20 cellular contexts compared by ENCODE assay signal in genomic region chr2:16010951-16011620, GRCh38.
DNase-seq lines count a peak whose midpoint lies in the region; ATAC-seq, FAIRE-seq and TF ChIP-seq lines count a peak whose summit lies in the region.
"Had no signal": no experiment of that assay in that cellular context is flagged by ENCODE, and none has a peak within 500 bp of the region (broad histone marks: within the 10 kb centered on the region; RNA-seq: fewer than 3 reads in every experiment).

No MANE protein-coding gene starts in this region.

- H3K4me3 Mint-ChIP-seq in GM23338 = no peak overlapping the region
- H3K4me3 Mint-ChIP-seq in activated CD4-positive, alpha-beta T cell treated with anti-CD3 and anti-CD28 coated beads, Interleukin-2, amount 10 ng/mL, durations not matched to agents 24 days and 14 days = no peak overlapping the region
- H3K4me3 Mint-ChIP-seq: CD4-positive, alpha-beta T cell; CD8-positive, alpha-beta T cell had no signal

- no peak for TF ChIP-seq RAD21 in H1 (IDR thresholded peaks at IDR 0.05 in 1 of 2, conservative IDR thresholded peaks at IDR 0.05 in 1 of 2; ENCODE audit: low read depth in 2 of 2, low read length in 2 of 2)

- peaks cover 3% of the 10 kb centered on the region; the same call in 1 of the 2 replicates for H3K23me2 ChIP-seq in H1 (ENCODE audit: low read depth, low read length)

- DNase-seq in BE2C (peak; percentile 87), GM23338 (ENCODE audit: low spot score) (no peak), H1 (ENCODE audit: low read depth in 1 of 2, low spot score in 2 of 2) (no peak), right cardiac atrium (no peak)
- no peak for DNase-seq in activated CD4-positive, alpha-beta T cell treated with anti-CD3 and anti-CD28 coated beads, Interleukin-2, amount 10 ng/mL, durations not matched to agents 24 days and 14 days
- DNase-seq: 8988T; ACHN; Caco-2; Calu3; CD4-positive, alpha-beta T cell; CD8-positive, alpha-beta T cell; DMS79 treated with DMSO at 0.1 percent for 48 hours; GF-D8 had no signal

- H3K56ac ChIP-seq in H1 (replicated peaks; ENCODE audit: insufficient read length, low read depth, low read length) = no peak overlapping the region

- no peak overlapping the region for H3K27ac Mint-ChIP-seq in GM23338
- H3K27ac Mint-ChIP-seq in activated CD4-positive, alpha-beta T cell treated with anti-CD3 and anti-CD28 coated beads, Interleukin-2, amount 10 ng/mL, durations not matched to agents 24 days and 14 days = no peak overlapping the region
- H3K27ac Mint-ChIP-seq: CD4-positive, alpha-beta T cell; CD8-positive, alpha-beta T cell had no signal

- H2AFZ ChIP-seq in GM23338 = no peak overlapping the region
- no peak overlapping the region for H2AFZ ChIP-seq in H1 (ENCODE audit: low read length)

- H3K79me1 ChIP-seq in H1 (ENCODE audit: low read depth, low read length) = no peaks in the 10 kb centered on the region; the same call in 1 of the 2 replicates

- no peak overlapping the region for H2BK120ac ChIP-seq in H1 (replicated peaks; ENCODE audit: low read depth, low read length)

- intact Hi-C loops in activated CD4-positive, alpha-beta T cell treated with anti-CD3 and anti-CD28 coated beads, Interleukin-2, amount 10 ng/mL, durations not matched to agents 24 days and 14 days (cut with micrococcal nuclease) = no loop called here
- intact Hi-C loops in right cardiac atrium (cut with DNase I) = no loop called here

- H3K9me3 Mint-ChIP-seq in GM23338 = no peaks in the 10 kb centered on the region
- no peaks in the 10 kb centered on the region for H3K9me3 Mint-ChIP-seq in activated CD4-positive, alpha-beta T cell treated with anti-CD3 and anti-CD28 coated beads, Interleukin-2, amount 10 ng/mL, durations not matched to agents 24 days and 14 days
- H3K9me3 Mint-ChIP-seq: CD4-positive, alpha-beta T cell; CD8-positive, alpha-beta T cell had no signal

- no peak for TF ChIP-seq CTCF in BE2C (IDR thresholded peaks at IDR 0.05; ENCODE audit: low read depth, low read length)
- no peak for TF ChIP-seq CTCF in GM23338 (conservative IDR thresholded peaks at IDR 0.05; ENCODE audit: low read depth in 2 of 2)
- TF ChIP-seq CTCF in H1 (IDR thresholded peaks at IDR 0.05; ENCODE audit: control extremely low read depth in 1 of 3, insufficient read depth in 1 of 3, low read depth in 1 of 3, low read length in 3 of 3) = no peak

- CTCF ChIA-PET in H1 (lab: Charles Lee; ENCODE audit: partially characterized antibody) = interaction anchor here (0.7 to 1.7 kb wide), 5 partner anchors 22 to 367 kb away, joined by 3 to 5 read pairs (median 3); no protein-coding TSS in a partner anchor

- H3K27ac ChIP-seq in GM23338 (ENCODE audit: low read depth) (no peak overlapping the region), H1 (ENCODE audit: low read depth, low read length) (no peak overlapping the region), right cardiac atrium (ENCODE audit: low read length) (no peak overlapping the region)
- H3K27ac ChIP-seq: BLaER1 treated with 17β-estradiol and CSF1 and Interleukin-3, amounts not matched to agents 10 nM and 100 nM; C4-2B had no signal

- no peak overlapping the region for H3K23ac ChIP-seq in H1 (ENCODE audit: insufficient read length)

- ATAC-seq in GM23338 = no peak
- no peak for ATAC-seq in right cardiac atrium
- ATAC-seq: CD8-positive, alpha-beta T cell had no signal

- POLR2A ChIA-PET in H1 (lab: Charles Lee; ENCODE audit: partially characterized antibody) = interaction anchor here (1.8 kb wide), 1 partner anchor 31 kb away, joined by 8 read pairs; no protein-coding TSS in a partner anchor

- peak overlapping the region; percentile 71; the same call in 1 of the 2 replicates for H2AK5ac ChIP-seq in H1 (ENCODE audit: low read depth, low read length)

- H3K79me2 ChIP-seq in GM23338 (replicated peaks; ENCODE audit: insufficient read depth) = no peaks in the 10 kb centered on the region
- no peaks in the 10 kb centered on the region for H3K79me2 ChIP-seq in H1 (ENCODE audit: control insufficient read depth in 1 of 2, insufficient read depth in 2 of 2, low read length in 2 of 2)

- H3K14ac ChIP-seq in H1 (ENCODE audit: insufficient read length) = no peak overlapping the region

- no peaks in the 10 kb centered on the region for H3K36me3 ChIP-seq in BE2C
- no peaks in the 10 kb centered on the region for H3K36me3 ChIP-seq in GM23338 (ENCODE audit: insufficient read depth)
- H3K36me3 ChIP-seq in H1 (ENCODE audit: control insufficient read depth in 2 of 4, insufficient read depth in 4 of 4, low read length in 3 of 4) = no peaks in the 10 kb centered on the region
- H3K36me3 ChIP-seq: BLaER1 treated with 17β-estradiol and CSF1 and Interleukin-3, amounts not matched to agents 10 nM and 100 nM had no signal

- H3K9me3 ChIP-seq in BE2C = peaks cover 18% of the 10 kb centered on the region
- H3K9me3 ChIP-seq in H1 (ENCODE audit: insufficient read depth in 2 of 2, low read depth in 1 of 2, low read length in 1 of 2) = no peaks in the 10 kb centered on the region
- no peaks in the 10 kb centered on the region for H3K9me3 ChIP-seq in right cardiac atrium (ENCODE audit: control insufficient read depth, low read length)
- H3K9me3 ChIP-seq: BLaER1 treated with 17β-estradiol and CSF1 and Interleukin-3, amounts not matched to agents 10 nM and 100 nM; Caco-2 had no signal

- no peak overlapping the region for H2BK15ac ChIP-seq in H1 (ENCODE audit: low read length)

- H2BK20ac ChIP-seq in H1 (ENCODE audit: low read length) = no peak overlapping the region

- peaks cover 40% of the 10 kb centered on the region for H3K4me1 Mint-ChIP-seq in GM23338
- H3K4me1 Mint-ChIP-seq in activated CD4-positive, alpha-beta T cell treated with anti-CD3 and anti-CD28 coated beads, Interleukin-2, amount 10 ng/mL, durations not matched to agents 24 days and 14 days = no peaks in the 10 kb centered on the region

- H4K8ac ChIP-seq in H1 (ENCODE audit: extremely low read depth, insufficient read depth, low read length) = no peak overlapping the region

- H3K27me3 ChIP-seq in BE2C = peaks cover 26% of the 10 kb centered on the region
- no peaks in the 10 kb centered on the region for H3K27me3 ChIP-seq in GM23338 (ENCODE audit: insufficient read depth)
- H3K27me3 ChIP-seq in H1 (replicated peaks in 1 of 4; ENCODE audit: control insufficient read depth in 3 of 4, extremely low read depth in 1 of 4, insufficient read depth in 3 of 4, low read length in 3 of 4) = peaks cover 0 to 4% (median 2%) of the 10 kb centered on the region in 4 experiments; a peak in 1 of 7 replicates
- no peaks in the 10 kb centered on the region for H3K27me3 ChIP-seq in right cardiac atrium (ENCODE audit: control insufficient read depth, insufficient read depth)
- H3K27me3 ChIP-seq: BLaER1 treated with 17β-estradiol and CSF1 and Interleukin-3, amounts not matched to agents 10 nM and 100 nM had no signal

- peak overlapping the region; percentile 33; the same call in 1 of the 2 replicates for H2BK12ac ChIP-seq in H1 (ENCODE audit: low read depth, low read length)

- no peak overlapping the region for H3K4ac ChIP-seq in H1 (replicated peaks; ENCODE audit: insufficient read length, low read depth, low read length)

- no peak overlapping the region for H3K9ac ChIP-seq in H1 (replicated peaks in 1 of 4; ENCODE audit: extremely low read depth in 1 of 4, low read depth in 3 of 4, low read length in 3 of 4)
- H3K9ac ChIP-seq: BLaER1 treated with 17β-estradiol and CSF1 and Interleukin-3, amounts not matched to agents 10 nM and 100 nM had no signal

- H4K20me1 ChIP-seq in GM23338 (replicated peaks; ENCODE audit: insufficient read depth) (no peaks in the 10 kb centered on the region), H1 (replicated peaks in 1 of 2; ENCODE audit: control insufficient read depth in 1 of 2, insufficient read depth in 2 of 2, low read length in 2 of 2) (no peaks in the 10 kb centered on the region)
- H4K20me1 ChIP-seq: BLaER1 treated with 17β-estradiol and CSF1 and Interleukin-3, amounts not matched to agents 10 nM and 100 nM had no signal

- no peak overlapping the region for H4K91ac ChIP-seq in H1 (replicated peaks; ENCODE audit: insufficient read length, low read length)

- no peak overlapping the region for H2BK5ac ChIP-seq in H1 (ENCODE audit: low read depth, low read length)

- no peak for TF ChIP-seq POLR2A in H1 (IDR thresholded peaks at IDR 0.05; ENCODE audit: control extremely low read depth in 1 of 2, low read depth in 2 of 2, low read length in 2 of 2)

- 0 out of 2 replicates have a peak overlapping the region, but pooled peaks have one; percentile 38 for H3K4me2 ChIP-seq in GM23338
- H3K4me2 ChIP-seq in H1 (ENCODE audit: insufficient read depth in 1 of 2, low read depth in 2 of 2, low read length in 2 of 2) = no peak overlapping the region
- H3K4me2 ChIP-seq: BLaER1 treated with 17β-estradiol and CSF1 and Interleukin-3, amounts not matched to agents 10 nM and 100 nM had no signal

- H3K9me2 ChIP-seq in GM23338 (ENCODE audit: insufficient read depth) = 0 out of 2 replicates have a peak, but pooled peaks cover 22% of the 10 kb centered on the region

- no peak overlapping the region for H3K4me3 ChIP-seq in BE2C (ENCODE audit: low read depth, low read length)
- no peak overlapping the region for H3K4me3 ChIP-seq in GM23338
- no peak overlapping the region for H3K4me3 ChIP-seq in H1 (ENCODE audit: extremely low read depth in 1 of 4, insufficient read depth in 2 of 4, low read depth in 3 of 4, low read length in 4 of 4)
- H3K4me3 ChIP-seq in right cardiac atrium (ENCODE audit: low read length) = no peak overlapping the region
- H3K4me3 ChIP-seq: BLaER1 treated with 17β-estradiol and CSF1 and Interleukin-3, amounts not matched to agents 10 nM and 100 nM had no signal

- no peaks in the 10 kb centered on the region for H3K4me1 ChIP-seq in BE2C
- peaks cover 42% of the 10 kb centered on the region for H3K4me1 ChIP-seq in GM23338 (ENCODE audit: insufficient read depth)
- peaks cover 14 to 23% (median 16%) of the 10 kb centered on the region in 4 experiments for H3K4me1 ChIP-seq in H1 (replicated peaks in 1 of 4; ENCODE audit: control insufficient read depth in 3 of 4, insufficient read depth in 4 of 4, low read length in 3 of 4)
- H3K4me1 ChIP-seq in right cardiac atrium (ENCODE audit: control insufficient read depth, insufficient read depth, low read length) = no peaks in the 10 kb centered on the region

- peaks cover 15% of the 10 kb centered on the region for H3K27me3 Mint-ChIP-seq in GM23338 (ENCODE audit: insufficient read depth, low read depth, poor library complexity)
- H3K27me3 Mint-ChIP-seq in activated CD4-positive, alpha-beta T cell treated with anti-CD3 and anti-CD28 coated beads, Interleukin-2, amount 10 ng/mL, durations not matched to agents 24 days and 14 days = peaks cover 19% of the 10 kb centered on the region

- no peak overlapping the region for H4K5ac ChIP-seq in H1 (ENCODE audit: insufficient read length, low read depth, low read length)

- no peak overlapping the region for H3K18ac ChIP-seq in H1 (ENCODE audit: extremely low read depth, low read length)

- FAIRE-seq in H1 (lab: Jason Lieb, UNC) = no peak
- FAIRE-seq: A204.1, D721Med, G401.6, GM12891, GM19239 had no signal

- peaks cover 20% of the 10 kb centered on the region for H3F3A ChIP-seq in GM23338 (replicated peaks; ENCODE audit: low read depth)

- 86% methylated on average over 2 of the region's 2 CpGs; no CpG with 5 or more reads in 1 of the 2 experiments for WGBS in H1 (ENCODE audit: extremely low coverage in 1 of 2, insufficient coverage in 1 of 2, insufficient read length in 1 of 2, insufficient replicate concordance in 2 of 2, low coverage in 1 of 2, low lambda C conversion rate in 2 of 2, missing lambda C conversion rate in 1 of 2), 2 experiments
- WGBS in right cardiac atrium = 89% methylated on average over 2 of the region's 2 CpGs

- H3K36me3 Mint-ChIP-seq in GM23338 (ENCODE audit: low read depth) = no peaks in the 10 kb centered on the region
- H3K36me3 Mint-ChIP-seq in activated CD4-positive, alpha-beta T cell treated with anti-CD3 and anti-CD28 coated beads, Interleukin-2, amount 10 ng/mL, durations not matched to agents 24 days and 14 days (ENCODE audit: low read depth) = no peaks in the 10 kb centered on the region
- H3K36me3 Mint-ChIP-seq: CD8-positive, alpha-beta T cell had no signal

- no peak for TF ChIP-seq EP300 in H1 (IDR thresholded peaks at IDR 0.05; ENCODE audit: borderline replicate concordance in 1 of 2, low read depth in 2 of 2, low read length in 2 of 2)
